Comparison of ENCODE assay signal across 20 cellular contexts in the genomic region with DNA sequence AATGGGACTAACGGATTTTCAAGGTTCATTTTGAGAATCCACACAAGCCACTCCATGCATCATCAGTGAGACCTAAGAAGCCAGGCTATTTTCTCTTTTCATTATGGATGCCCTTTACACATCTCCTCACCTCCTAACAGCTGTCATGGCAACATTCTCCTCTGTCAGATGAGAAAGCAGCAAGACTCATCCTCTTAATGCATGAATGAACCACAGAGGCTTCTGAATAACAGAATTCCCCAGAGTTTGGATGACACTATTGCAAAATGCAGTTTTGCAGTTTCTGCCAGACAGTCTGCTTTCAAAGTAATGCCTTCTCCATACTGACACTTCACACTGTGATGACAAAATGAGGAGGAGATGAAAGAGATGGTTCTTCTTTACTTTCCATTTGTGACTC.
A peak's percentile ranks its signal among the peaks of the same experiment; 100 is the strongest.
DNase-seq lines count a peak whose midpoint lies in the region; ATAC-seq and TF ChIP-seq lines count a peak whose summit lies in the region.
"Had no signal": no experiment of that assay in that cellular context is flagged by ENCODE, and none has a peak within 500 bp of the region (broad histone marks: within the 10 kb centered on the region; RNA-seq: fewer than 3 reads in every experiment).

No MANE protein-coding gene starts in this region.

- H3K4me1 ChIP-seq in BLaER1 treated with 17β-estradiol and CSF1 and Interleukin-3, amounts not matched to agents 10 nM and 100 nM, result peaks cover 17 to 65% (median 52%) of the 10 kb centered on the region in 10 experiments
- H3K4me1 ChIP-seq: colonic mucosa, prostate gland, SJSA1, upper lobe of right lung had no signal

- no peaks in the 10 kb centered on the region for H3K27me3 ChIP-seq in BLaER1 treated with 17β-estradiol and CSF1 and Interleukin-3, amounts not matched to agents 10 nM and 100 nM
- no peaks in the 10 kb centered on the region for H3K27me3 ChIP-seq in neural cell (ENCODE audit: insufficient read depth, low read depth, low read length)
- H3K27me3 ChIP-seq: brain microvascular endothelial cell, colonic mucosa, SJSA1, upper lobe of right lung had no signal

- no peaks in the 10 kb centered on the region for H3K36me3 ChIP-seq in BLaER1 treated with 17β-estradiol and CSF1 and Interleukin-3, amounts not matched to agents 10 nM and 100 nM
- no peaks in the 10 kb centered on the region for H3K36me3 ChIP-seq in neural cell (ENCODE audit: insufficient read depth, low read length)
- H3K36me3 ChIP-seq: brain microvascular endothelial cell, colonic mucosa, prostate gland, SJSA1, upper lobe of right lung had no signal

- H3K9me3 ChIP-seq in BLaER1 treated with 17β-estradiol and CSF1 and Interleukin-3, amounts not matched to agents 10 nM and 100 nM (replicated peaks in 1 of 11), result peaks cover 0 to 3% (median 0%) of the 10 kb centered on the region in 11 experiments; a peak in 1 of 22 replicates
- no peaks in the 10 kb centered on the region for H3K9me3 ChIP-seq in neural cell (ENCODE audit: low read length)
- H3K9me3 ChIP-seq: colonic mucosa, prostate gland, SJSA1, upper lobe of right lung had no signal

- H3K4me3 ChIP-seq in BLaER1 treated with 17β-estradiol and CSF1 and Interleukin-3, amounts not matched to agents 10 nM and 100 nM, result no peak overlapping the region
- peak overlapping the region; percentile 41 for H3K4me3 ChIP-seq in neural cell (ENCODE audit: low read length)
- H3K4me3 ChIP-seq: colonic mucosa, prostate gland, SJSA1, upper lobe of right lung had no signal

- H3K4me2 ChIP-seq in BLaER1 treated with 17β-estradiol and CSF1 and Interleukin-3, amounts not matched to agents 10 nM and 100 nM, result peak overlapping the region in 9 of 11 experiments; percentile 19 to 78 (median 68); a peak in 17 of 22 replicates
- H3K4me2 ChIP-seq in neural cell (ENCODE audit: low read length), result peak overlapping the region; percentile 35

- no peak for TF ChIP-seq CTCF in neural cell (IDR thresholded peaks at IDR 0.05; ENCODE audit: poor library complexity, severe bottlenecking)

- DNase-seq in NCI-H748 (lab: John Stamatoyannopoulos, UW; ENCODE audit: unreplicated experiment) (peak; percentile 3), NCI-H748 treated with DMSO at 0.1 percent for 48 hours (lab: John Stamatoyannopoulos, UW) (no peak), NCI-H226 (peak; percentile 43), ureter (ENCODE audit: low spot score) (no peak), iPS-NIHi11 (ENCODE audit: low spot score) (no peak)
- DNase-seq: activated CD4-positive, alpha-beta T cell treated with anti-CD3 and anti-CD28 coated beads, Interleukin-2, amount 50 U/mL, for 1 hour; brain microvascular endothelial cell; C1 segment of cervical spinal cord; colonic mucosa; HFFc6; NK-92 treated with Interleukin-12 subunit alpha and Interleukin-12 subunit beta, amount 100 ng/mL, for 24 hours; small intestine; stimulated activated CD4-positive, alpha-beta T cell treated with anti-CD3 and anti-CD28 coated beads, Interleukin-2, amount 100 ng/mL, for 48 hours; upper lobe of right lung had no signal

- no peak overlapping the region for H2AFZ ChIP-seq in neural cell (ENCODE audit: low read depth, low read length)

- H4K20me1 ChIP-seq in BLaER1 treated with 17β-estradiol and CSF1 and Interleukin-3, amounts not matched to agents 10 nM and 100 nM, result no peaks in the 10 kb centered on the region
- H4K20me1 ChIP-seq in neural cell (ENCODE audit: insufficient read depth), result no peaks in the 10 kb centered on the region

- TF ChIP-seq EP300 in neural cell (conservative IDR thresholded peaks at IDR 0.05; ENCODE audit: poor library complexity, severe bottlenecking), result peak; percentile 96

- no peaks in the 10 kb centered on the region for H3K79me2 ChIP-seq in neural cell (replicated peaks; ENCODE audit: insufficient read depth, low read length)

- no peaks in the 10 kb centered on the region for H3F3A ChIP-seq in neural cell (ENCODE audit: insufficient read depth, low read length, poor library complexity, severe bottlenecking)

- TF ChIP-seq RAD21 in neural cell (conservative IDR thresholded peaks at IDR 0.05), result peak; percentile 48

- no peaks in the 10 kb centered on the region for H3K9me2 ChIP-seq in neural cell (ENCODE audit: insufficient read depth, low read length)

- H3K27ac ChIP-seq in BLaER1 treated with 17β-estradiol and CSF1 and Interleukin-3, amounts not matched to agents 10 nM and 100 nM, result peak overlapping the region in 6 of 11 experiments; percentile 37 to 97 (median 76); a peak in 10 of 22 replicates
- peak overlapping the region; percentile 97 for H3K27ac ChIP-seq in neural cell (ENCODE audit: low read length)
- H3K27ac ChIP-seq: colonic mucosa, prostate gland, SJSA1, upper lobe of right lung had no signal

- ATAC-seq in GM18498 (IDR thresholded peaks at IDR 0.05; ENCODE audit: unreplicated experiment), result no peak
- ATAC-seq: Panc1, upper lobe of right lung had no signal

- peak overlapping the region in 1 of 11 experiments; percentile 78; a peak in 3 of 22 replicates for H3K9ac ChIP-seq in BLaER1 treated with 17β-estradiol and CSF1 and Interleukin-3, amounts not matched to agents 10 nM and 100 nM
- H3K9ac ChIP-seq in neural cell (ENCODE audit: low read length), result peak overlapping the region; percentile 52

TF ChIP-seq in neural cell, 6 proteins besides CTCF, POLR2A, EP300 and RAD21:
- TF ChIP-seq TAF1 (IDR thresholded peaks at IDR 0.05; ENCODE audit: low read depth) (no peak), POLR2AphosphoS5 (IDR thresholded peaks at IDR 0.05) (peak; percentile 78), MXI1 (conservative IDR thresholded peaks at IDR 0.05; ENCODE audit: poor library complexity, severe bottlenecking) (peak; percentile 14), SMC3 (conservative IDR thresholded peaks at IDR 0.05; ENCODE audit: poor library complexity) (peak; percentile 53), REST (IDR thresholded peaks at IDR 0.05; ENCODE audit: borderline replicate concordance) (peak; percentile 85)

Comparison
In these comparisons a context has a peak if more than half of its experiments do, and no peak if none do; other contexts are left out.
1. DNase-seq: peak in NCI-H748 (single experiment) and NCI-H226 (single experiment); none in NCI-H748 treated with DMSO at 0.1 percent for 48 hours (single experiment), ureter (single experiment) and iPS-NIHi11 (single experiment).